ENCODE assay signal across 9 cellular contexts in genomic region chr7:26399309-26399610, GRCh38.
DNase-seq lines count a peak whose midpoint lies in the region; ATAC-seq and TF ChIP-seq lines count a peak whose summit lies in the region.
"Had no signal": no experiment of that assay in that cellular context is flagged by ENCODE, and none has a peak within 500 bp of the region (broad histone marks: within the 10 kb centered on the region; RNA-seq: fewer than 3 reads in every experiment).

No MANE protein-coding gene starts in this region.

- H3K9ac ChIP-seq in HUES6 (ENCODE audit: low read length) = peak overlapping the region; percentile 94
- peak overlapping the region; percentile 78 for H3K9ac ChIP-seq in iPS-20b (ENCODE audit: low read depth, low read length)

- CTCF ChIA-PET in AG04449 (lab: Yijun Ruan, JAX) = no interaction called here

- TF ChIP-seq CTCF in AG04449 (IDR thresholded peaks at IDR 0.05; ENCODE audit: insufficient read depth, low read length, missing control alignments) (no peak), ascending aorta (IDR thresholded peaks at IDR 0.05) (peak in 1 of 3 experiments; percentile 7)

- H3K36me3 ChIP-seq in HUES6 (ENCODE audit: control insufficient read depth, insufficient read depth, low read length) (no peaks in the 10 kb centered on the region), ascending aorta (no peaks in the 10 kb centered on the region), iPS-20b (ENCODE audit: insufficient read depth, low read depth, low read length) (no peaks in the 10 kb centered on the region)

- POLR2A ChIA-PET in AG04449 (lab: Yijun Ruan, JAX) = no interaction called here

- H3K4me3 ChIP-seq in AG04449 (ENCODE audit: low read depth, low read length) (peak overlapping the region; percentile 53), HUES6 (ENCODE audit: low read depth, low read length) (peak overlapping the region; percentile 88), ascending aorta (peak overlapping the region; percentile 66 to 71), iPS-20b (ENCODE audit: low read length) (peak overlapping the region; percentile 75), skin epidermis (peak overlapping the region; percentile 44 to 77 (median 59))

- intact Hi-C loops in ascending aorta (cut with DNase I) = no loop called here

- no peaks in the 10 kb centered on the region for H3K27me3 ChIP-seq in HUES6 (ENCODE audit: control insufficient read depth, insufficient read depth, low read length)
- no peaks in the 10 kb centered on the region for H3K27me3 ChIP-seq in ascending aorta
- H3K27me3 ChIP-seq in iPS-20b (ENCODE audit: insufficient read depth, low read length) = peaks cover 6% of the 10 kb centered on the region; the same call in 1 of the 2 replicates

- H3K27ac ChIP-seq in HUES6 (ENCODE audit: low read depth, low read length) (peak overlapping the region; percentile 66; the same call in 1 of the 2 replicates), ascending aorta (no peak overlapping the region), iPS-20b (ENCODE audit: low read length) (no peak overlapping the region), skin epidermis (peak overlapping the region in 18 of 21 experiments; percentile 70 to 93 (median 83))
- H3K27ac ChIP-seq: epithelial cell of prostate had no signal

- H3K9me3 ChIP-seq in HUES6 (ENCODE audit: control insufficient read depth, insufficient read depth, low read depth, low read length) = no peaks in the 10 kb centered on the region
- H3K9me3 ChIP-seq in ascending aorta = no peaks in the 10 kb centered on the region
- no peaks in the 10 kb centered on the region for H3K9me3 ChIP-seq in iPS-20b (ENCODE audit: insufficient read depth, low read depth, low read length)

- no peak for DNase-seq in AG04449 (ENCODE audit: low read depth, low spot score)
- no peak for DNase-seq in ascending aorta (ENCODE audit: low spot score in 2 of 2)
- no peak for DNase-seq in NCI-H128 (lab: John Stamatoyannopoulos, UW; ENCODE audit: unreplicated experiment)
- DNase-seq in stimulated activated CD4-positive, alpha-beta T cell treated with anti-CD3 and anti-CD28 coated beads, Interleukin-12 subunit alpha, Interleukin-12 subunit beta, amount 100 ng/mL, for 4 hours = no peak

- no peak for ATAC-seq in GM19324 (IDR thresholded peaks at IDR 0.05; ENCODE audit: low FRiP score, unreplicated experiment)

- H3K4me1 ChIP-seq in HUES6 (ENCODE audit: control insufficient read depth, insufficient read depth, low read length) (peaks cover 25% of the 10 kb centered on the region), ascending aorta (peaks cover 0 to 6% of the 10 kb centered on the region in 2 donors), iPS-20b (ENCODE audit: insufficient read depth, low read length) (peaks cover 8% of the 10 kb centered on the region; the same call in 1 of the 2 replicates)

Comparison
In these comparisons a context has a peak if more than half of its experiments do, and no peak if none do; other contexts are left out.
1. H3K27ac ChIP-seq: peak in HUES6 (single experiment) and skin epidermis (18 of 21); none in ascending aorta (0 of 2) and iPS-20b (single experiment).
2. Peak in every context shown above with its lines, with median percentiles within 50 percentile points of each other: H3K4me3 ChIP-seq.